In the genomic region with DNA sequence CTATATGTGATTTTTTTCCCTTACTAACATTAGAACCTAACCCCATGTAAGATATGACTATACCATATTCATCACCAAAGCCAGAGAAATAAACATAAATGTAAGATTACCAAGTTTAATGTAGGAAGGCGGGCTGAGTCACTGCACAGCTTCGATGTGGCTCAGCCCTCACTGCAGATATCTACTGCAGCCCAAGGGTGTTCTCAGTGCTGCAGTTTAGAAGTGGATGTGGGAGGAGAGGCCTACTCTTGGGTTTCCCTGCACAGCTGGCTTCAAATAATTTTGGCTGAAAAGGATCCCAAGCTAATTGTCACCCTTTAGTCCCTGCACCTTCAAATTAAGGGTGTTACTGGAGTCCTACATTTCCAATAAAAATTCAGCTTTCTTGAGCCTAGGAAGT, we compare ENCODE assay signal across 11 cellular contexts. TPM values are rescaled to one million over a fixed set of nuclear protein-coding genes. Genes with fewer than 3 reads are reported as not detected.
DNase-seq lines count a peak whose midpoint lies in the region; ATAC-seq and TF ChIP-seq lines count a peak whose summit lies in the region.
"Had no signal": no experiment of that assay in that cellular context is flagged by ENCODE, and none has a peak within 500 bp of the region (broad histone marks: within the 10 kb centered on the region; RNA-seq: fewer than 3 reads in every experiment).

No MANE protein-coding gene starts in this region.

- H3K27ac Mint-ChIP-seq in activated CD8-positive, alpha-beta T cell treated with anti-CD3 and anti-CD28 coated beads for 36 hours, result peak overlapping the region; percentile 53

- no peaks in the 10 kb centered on the region for H3K9me3 ChIP-seq in SJCRH30 (replicated peaks)
- H3K9me3 ChIP-seq: BLaER1 treated with 17β-estradiol and CSF1 and Interleukin-3, amounts not matched to agents 10 nM and 100 nM had no signal

- peak; percentile 41 to 73 for ATAC-seq in left cardiac atrium
- ATAC-seq in activated CD8-positive, alpha-beta T cell treated with anti-CD3 and anti-CD28 coated beads for 36 hours, result peak; percentile 77
- peak; percentile 79 for ATAC-seq in foreskin keratinocyte
- ATAC-seq: HCT116 had no signal

- no peak overlapping the region for H3K4me3 ChIP-seq in SJCRH30
- H3K4me3 ChIP-seq: BLaER1 treated with 17β-estradiol and CSF1 and Interleukin-3, amounts not matched to agents 10 nM and 100 nM had no signal

- CTCF ChIA-PET in activated CD8-positive, alpha-beta T cell treated with anti-CD3 and anti-CD28 coated beads for 36 hours (lab: Charles Lee), result interaction anchor here (0.8 to 1.5 kb wide), 6 partner anchors 8 to 303 kb away, joined by 3 to 11 read pairs (median 4); partner anchors contain the start of gene MYO5A

- peak overlapping the region; percentile 39 for H3K27ac ChIP-seq in foreskin keratinocyte
- no peak overlapping the region for H3K27ac ChIP-seq in SJCRH30
- H3K27ac ChIP-seq: BLaER1 treated with 17β-estradiol and CSF1 and Interleukin-3, amounts not matched to agents 10 nM and 100 nM had no signal

- POLR2A ChIA-PET in activated CD8-positive, alpha-beta T cell treated with anti-CD3 and anti-CD28 coated beads for 36 hours (lab: Charles Lee), result interaction anchor here (0.6 to 1.3 kb wide), 4 partner anchors 9 to 119 kb away, joined by 3 to 5 read pairs (median 3); partner anchors contain the start of genes ARPP19 and ATOSA

- H3K36me3 ChIP-seq in SJCRH30, result peaks cover 42% of the 10 kb centered on the region

- H3K4me1 Mint-ChIP-seq in activated CD8-positive, alpha-beta T cell treated with anti-CD3 and anti-CD28 coated beads for 36 hours (ENCODE audit: low read depth), result peaks cover 74% of the 10 kb centered on the region

- H3K27me3 ChIP-seq in foreskin keratinocyte, result no peaks in the 10 kb centered on the region
- no peaks in the 10 kb centered on the region for H3K27me3 ChIP-seq in SJCRH30
- H3K27me3 ChIP-seq: BLaER1 treated with 17β-estradiol and CSF1 and Interleukin-3, amounts not matched to agents 10 nM and 100 nM had no signal

- H3K36me3 Mint-ChIP-seq in activated CD8-positive, alpha-beta T cell treated with anti-CD3 and anti-CD28 coated beads for 36 hours (ENCODE audit: low read depth), result peaks cover 35% of the 10 kb centered on the region

- intact Hi-C loops in left cardiac atrium (cut with DNase I), result no loop called here
- intact Hi-C loops in cardiac septum (cut with DNase I), result no loop called here
- intact Hi-C loops in activated CD8-positive, alpha-beta T cell treated with anti-CD3 and anti-CD28 coated beads for 36 hours (cut with micrococcal nuclease), result no loop called here

- DNase-seq in left cardiac atrium, result no peak
- no peak for DNase-seq in cardiac septum (ENCODE audit: low spot score)
- peak; percentile 67 for DNase-seq in activated CD8-positive, alpha-beta T cell treated with anti-CD3 and anti-CD28 coated beads for 36 hours
- DNase-seq in foreskin keratinocyte, result peak in 1 of 2 donors; percentile 29
- DNase-seq in superior temporal gyrus (ENCODE audit: extremely low spot score), result peak; percentile 51
- no peak for DNase-seq in SJCRH30
- DNase-seq in AML-193 (lab: John Stamatoyannopoulos, UW), result no peak
- DNase-seq in HPDE6-E6E7 (ENCODE audit: extremely low spot score), result no peak
- DNase-seq: NCI-H187 had no signal

- H3K4me3 Mint-ChIP-seq in activated CD8-positive, alpha-beta T cell treated with anti-CD3 and anti-CD28 coated beads for 36 hours, result no peak overlapping the region

- TF ChIP-seq CTCF in activated CD8-positive, alpha-beta T cell treated with anti-CD3 and anti-CD28 coated beads for 36 hours (IDR thresholded peaks at IDR 0.05), result no peak
- TF ChIP-seq CTCF in foreskin keratinocyte (conservative IDR thresholded peaks at IDR 0.05), result peak; percentile 4

- H3K4me1 ChIP-seq in foreskin keratinocyte (peaks cover 44% of the 10 kb centered on the region), SJCRH30 (no peaks in the 10 kb centered on the region)

- no peaks in the 10 kb centered on the region for H3K27me3 Mint-ChIP-seq in activated CD8-positive, alpha-beta T cell treated with anti-CD3 and anti-CD28 coated beads for 36 hours

- no peaks in the 10 kb centered on the region for H3K9me3 Mint-ChIP-seq in activated CD8-positive, alpha-beta T cell treated with anti-CD3 and anti-CD28 coated beads for 36 hours

RNA-seq across cellular contexts. Expression of gene ARPP19, which starts 9.2 kb away (rescaled TPM):
- 100 to 1,000 TPM; 138 to 153 TPM for total RNA-seq in left cardiac atrium
- total RNA-seq in cardiac septum, result 131 TPM
- 100 to 1,000 TPM; 129 TPM for total RNA-seq in activated CD8-positive, alpha-beta T cell treated with anti-CD3 and anti-CD28 coated beads for 36 hours
- total RNA-seq in foreskin keratinocyte, result 117 and 120 TPM in 2 replicates
- polyA plus RNA-seq in foreskin keratinocyte, result 37.2 and 43.6 TPM in 2 replicates
- 88.2 and 96.1 TPM in 2 replicates for total RNA-seq in SJCRH30 (2014; rRNA removed; shearing (Covaris generic))

RNA-seq across cellular contexts. Expression of gene MYO5A, which starts 30.9 kb away (rescaled TPM):
- 10 to 100 TPM; 18.1 to 19.4 TPM for total RNA-seq in left cardiac atrium
- 11.4 TPM for total RNA-seq in cardiac septum
- 10 to 100 TPM; 19.2 to 22.6 TPM for total RNA-seq in activated CD8-positive, alpha-beta T cell treated with anti-CD3 and anti-CD28 coated beads for 36 hours
- 42.9 and 51.4 TPM in 2 replicates for total RNA-seq in foreskin keratinocyte
- 7.5 and 7.7 TPM in 2 replicates for polyA plus RNA-seq in foreskin keratinocyte
- total RNA-seq in SJCRH30 (2014; rRNA removed; shearing (Covaris generic)), result 15.2 and 15.5 TPM in 2 replicates

Comparison
In these comparisons a context has a peak if more than half of its experiments do, and no peak if none do; other contexts are left out.
1. DNase-seq: peak in activated CD8-positive, alpha-beta T cell treated with anti-CD3 and anti-CD28 coated beads for 36 hours (single experiment) and superior temporal gyrus (single experiment); none in left cardiac atrium (single experiment), cardiac septum (single experiment), SJCRH30 (0 of 2), AML-193 (0 of 2) and HPDE6-E6E7 (single experiment).
2. Peak in every context shown above with its lines, with median percentiles within 50 percentile points of each other: ATAC-seq.